In the genomic region with DNA sequence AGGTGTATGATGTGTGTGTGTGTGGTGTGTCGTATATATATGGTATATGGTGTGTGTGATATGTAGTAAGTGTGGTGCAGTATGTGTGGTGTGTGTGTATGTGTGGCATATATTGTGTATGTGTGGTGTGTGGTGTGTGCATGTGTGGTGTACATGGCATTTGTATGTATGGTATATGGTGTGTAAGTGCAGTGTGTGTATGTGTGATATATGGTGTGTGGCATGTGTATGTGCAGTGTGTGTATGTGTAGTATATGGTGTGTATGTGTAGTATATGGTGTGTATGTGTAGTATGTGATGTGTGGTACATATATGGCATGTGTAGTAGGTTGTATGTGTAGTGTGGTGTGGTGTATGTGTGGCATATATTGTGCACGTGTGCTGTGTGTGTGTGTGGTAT, we compare ENCODE assay signal across 3 cellular contexts.
TF ChIP-seq lines count a peak whose summit lies in the region.

No MANE protein-coding gene starts in this region.

TF ChIP-seq in HEK293, 187 proteins besides CTCF, POLR2A, EP300 and RAD21:
- TF ChIP-seq, protein P1, sequence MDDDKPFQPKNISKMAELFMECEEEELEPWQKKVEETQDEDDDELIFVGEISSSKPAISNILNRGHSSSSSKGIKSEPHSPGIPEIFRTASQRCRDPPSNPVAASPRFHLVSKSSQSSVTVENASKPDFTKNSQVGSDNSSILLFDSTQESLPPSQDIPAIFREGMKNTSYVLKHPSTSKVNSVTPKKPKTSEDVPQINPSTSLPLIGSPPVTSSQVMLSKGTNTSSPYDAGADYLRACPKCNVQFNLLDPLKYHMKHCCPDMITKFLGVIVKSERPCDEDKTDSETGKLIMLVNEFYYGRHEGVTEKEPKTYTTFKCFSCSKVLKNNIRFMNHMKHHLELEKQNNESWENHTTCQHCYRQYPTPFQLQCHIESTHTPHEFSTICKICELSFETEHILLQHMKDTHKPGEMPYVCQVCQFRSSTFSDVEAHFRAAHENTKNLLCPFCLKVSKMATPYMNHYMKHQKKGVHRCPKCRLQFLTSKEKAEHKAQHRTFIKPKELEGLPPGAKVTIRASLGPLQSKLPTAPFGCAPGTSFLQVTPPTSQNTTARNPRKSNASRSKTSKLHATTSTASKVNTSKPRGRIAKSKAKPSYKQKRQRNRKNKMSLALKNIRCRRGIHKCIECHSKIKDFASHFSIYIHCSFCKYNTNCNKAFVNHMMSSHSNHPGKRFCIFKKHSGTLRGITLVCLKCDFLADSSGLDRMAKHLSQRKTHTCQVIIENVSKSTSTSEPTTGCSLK (tag by site-specific recombination; IDR thresholded peaks at IDR 0.05) = 0 out of 2 replicates have a peak, but pooled peaks have one; percentile 71
- TF ChIP-seq ZNF175 (tag by site-specific recombination; IDR thresholded peaks at IDR 0.05) (0 out of 2 replicates have a peak, but pooled peaks have one; percentile 8), ZNF157 (tag by site-specific recombination; IDR thresholded peaks at IDR 0.05) (0 out of 2 replicates have a peak, but pooled peaks have one; percentile 13), ZNF701 (tag by site-specific recombination; IDR thresholded peaks at IDR 0.05) (no peak)

TF ChIP-seq in IMR-90, 13 proteins besides CTCF, POLR2A, EP300 and RAD21:
- TF ChIP-seq NFE2L2 (IDR thresholded peaks at IDR 0.05; ENCODE audit: low read depth, low read length) (no peak), RFX5 (IDR thresholded peaks at IDR 0.05; ENCODE audit: low read depth, low read length) (no peak), MAFK (IDR thresholded peaks at IDR 0.05; ENCODE audit: low read depth, low read length) (no peak), CEBPB (IDR thresholded peaks at IDR 0.05; ENCODE audit: low read depth, low read length) (no peak), MAZ (IDR thresholded peaks at IDR 0.05; ENCODE audit: borderline replicate concordance, low read depth, low read length) (no peak), MXI1 (IDR thresholded peaks at IDR 0.05; ENCODE audit: borderline replicate concordance, low read depth, low read length) (no peak), RCOR1 (IDR thresholded peaks at IDR 0.05; ENCODE audit: insufficient replicate concordance, low read length) (no peak), CHD1 (IDR thresholded peaks at IDR 0.05; ENCODE audit: low read depth, low read length) (no peak), BHLHE40 (IDR thresholded peaks at IDR 0.05; ENCODE audit: low read depth, low read length) (no peak), FOS (IDR thresholded peaks at IDR 0.05; ENCODE audit: low read depth, low read length) (no peak), SMC3 (IDR thresholded peaks at IDR 0.05; ENCODE audit: low read depth, low read length) (no peak)
- TF ChIP-seq, protein P2, sequence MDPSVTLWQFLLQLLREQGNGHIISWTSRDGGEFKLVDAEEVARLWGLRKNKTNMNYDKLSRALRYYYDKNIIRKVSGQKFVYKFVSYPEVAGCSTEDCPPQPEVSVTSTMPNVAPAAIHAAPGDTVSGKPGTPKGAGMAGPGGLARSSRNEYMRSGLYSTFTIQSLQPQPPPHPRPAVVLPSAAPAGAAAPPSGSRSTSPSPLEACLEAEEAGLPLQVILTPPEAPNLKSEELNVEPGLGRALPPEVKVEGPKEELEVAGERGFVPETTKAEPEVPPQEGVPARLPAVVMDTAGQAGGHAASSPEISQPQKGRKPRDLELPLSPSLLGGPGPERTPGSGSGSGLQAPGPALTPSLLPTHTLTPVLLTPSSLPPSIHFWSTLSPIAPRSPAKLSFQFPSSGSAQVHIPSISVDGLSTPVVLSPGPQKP (IDR thresholded peaks at IDR 0.05; ENCODE audit: borderline replicate concordance, low read depth, low read length) = no peak
- TF ChIP-seq, protein P3, sequence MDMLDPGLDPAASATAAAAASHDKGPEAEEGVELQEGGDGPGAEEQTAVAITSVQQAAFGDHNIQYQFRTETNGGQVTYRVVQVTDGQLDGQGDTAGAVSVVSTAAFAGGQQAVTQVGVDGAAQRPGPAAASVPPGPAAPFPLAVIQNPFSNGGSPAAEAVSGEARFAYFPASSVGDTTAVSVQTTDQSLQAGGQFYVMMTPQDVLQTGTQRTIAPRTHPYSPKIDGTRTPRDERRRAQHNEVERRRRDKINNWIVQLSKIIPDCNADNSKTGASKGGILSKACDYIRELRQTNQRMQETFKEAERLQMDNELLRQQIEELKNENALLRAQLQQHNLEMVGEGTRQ (IDR thresholded peaks at IDR 0.05; ENCODE audit: low read depth, low read length) = no peak

TF ChIP-seq in H1, 55 proteins besides CTCF, POLR2A, EP300 and RAD21:
- TF ChIP-seq CEBPB (IDR thresholded peaks at IDR 0.05; ENCODE audit: low read depth, low read length) (no peak), HDAC6 (IDR thresholded peaks at IDR 0.05; ENCODE audit: low read depth, low read length) (no peak), KDM1A (IDR thresholded peaks at IDR 0.05; ENCODE audit: borderline replicate concordance, low read length) (no peak), SP4 (IDR thresholded peaks at IDR 0.05; ENCODE audit: low read length) (no peak), BACH1 (IDR thresholded peaks at IDR 0.05; ENCODE audit: low read length) (no peak), SIX5 (IDR thresholded peaks at IDR 0.05; ENCODE audit: low read depth, low read length) (no peak), KDM5A (IDR thresholded peaks at IDR 0.05; ENCODE audit: low read length) (no peak), CBX8 (IDR thresholded peaks at IDR 0.05; ENCODE audit: borderline replicate concordance, low read depth, low read length) (no peak), GTF2F1 (IDR thresholded peaks at IDR 0.05; ENCODE audit: borderline replicate concordance, low read depth, low read length) (no peak), ATF3 (IDR thresholded peaks at IDR 0.05; ENCODE audit: insufficient read depth, low read depth, low read length) (no peak)
- TF ChIP-seq, protein P3 (IDR thresholded peaks at IDR 0.05; ENCODE audit: low read length) = no peak
